Comparison of ENCODE assay signal across 1 cellular context in genomic region chr19:18192673-18193387, GRCh38.
TF ChIP-seq lines count a peak whose summit lies in the region.

MPV17L2 (plus strand) TSS chr19:18193218; CDS start chr19:18193282, 64 bp downstream.

TF ChIP-seq in K562, 482 proteins besides CTCF, POLR2A, EP300 and RAD21 (continued from another document and continues in another):
- TF ChIP-seq ATF4 (CRISPR knock-in tag; IDR thresholded peaks at IDR 0.05): no peak; the same call in 1 of the 2 replicates
- no peak for TF ChIP-seq SMARCB1 (IDR thresholded peaks at IDR 0.05; ENCODE audit: insufficient read length, low read depth)
- no peak for TF ChIP-seq XRCC4 (IDR thresholded peaks at IDR 0.05; ENCODE audit: extremely low read depth, insufficient read depth, insufficient read length)
- TF ChIP-seq BCL6 (CRISPR knock-in tag; IDR thresholded peaks at IDR 0.05): no peak
- TF ChIP-seq MYC (IDR thresholded peaks at IDR 0.05; ENCODE audit: low read depth, low read length): peak; percentile 60
- no peak for TF ChIP-seq MYC (CRISPR knock-in tag; IDR thresholded peaks at IDR 0.05; ENCODE audit: borderline replicate concordance, low read depth)
- no peak for TF ChIP-seq FOXK1 (CRISPR knock-in tag; IDR thresholded peaks at IDR 0.05; ENCODE audit: borderline replicate concordance)
- TF ChIP-seq HINFP (tag; conservative IDR thresholded peaks at IDR 0.05; ENCODE audit: low read depth): no peak
- no peak for TF ChIP-seq KHSRP (IDR thresholded peaks at IDR 0.05)
- no peak for TF ChIP-seq CBX3 (IDR thresholded peaks at IDR 0.05; ENCODE audit: borderline replicate concordance in 1 of 2, low read length in 2 of 2)
- TF ChIP-seq HOXB6 (CRISPR knock-in tag; IDR thresholded peaks at IDR 0.05; ENCODE audit: borderline replicate concordance): no peak
- TF ChIP-seq CBX8 (IDR thresholded peaks at IDR 0.05; ENCODE audit: borderline replicate concordance, extremely low read depth, low read depth, low read length, poor library complexity, severe bottlenecking): no peak
- no peak for TF ChIP-seq CBX2 (IDR thresholded peaks at IDR 0.05; ENCODE audit: insufficient read depth, low read length, poor library complexity, severe bottlenecking)
- TF ChIP-seq POLR2AphosphoS2 (IDR thresholded peaks at IDR 0.05; ENCODE audit: low read length): no peak
- TF ChIP-seq CLOCK (CRISPR knock-in tag; IDR thresholded peaks at IDR 0.05; ENCODE audit: borderline replicate concordance): no peak
- no peak for TF ChIP-seq GABPA (tag; conservative IDR thresholded peaks at IDR 0.05; ENCODE audit: low read depth)
- TF ChIP-seq NR0B1 (IDR thresholded peaks at IDR 0.05; ENCODE audit: partially characterized antibody): no peak
- TF ChIP-seq DNMT1 (IDR thresholded peaks at IDR 0.05): no peak
- TF ChIP-seq TEAD2 (tag; IDR thresholded peaks at IDR 0.05): no peak
- TF ChIP-seq KDM2B (CRISPR knock-in tag; IDR thresholded peaks at IDR 0.05): 0 out of 2 replicates have a peak, but pooled peaks have one; percentile 23
- TF ChIP-seq GATAD2A (IDR thresholded peaks at IDR 0.05): no peak
- no peak for TF ChIP-seq RBM39 (optimal IDR thresholded peaks at IDR 0.05; ENCODE audit: low read depth, low read length)
- peak; percentile 94 for TF ChIP-seq CREM (IDR thresholded peaks at IDR 0.05; ENCODE audit: low read depth)
- TF ChIP-seq GTF3C2 (IDR thresholded peaks at IDR 0.05; ENCODE audit: borderline replicate concordance, extremely low read depth, insufficient read length): no peak
- no peak for TF ChIP-seq ZNF511 (CRISPR knock-in tag; IDR thresholded peaks at IDR 0.05)
- peak; percentile 52; the same call in 1 of the 2 replicates for TF ChIP-seq OTX1 (CRISPR knock-in tag; IDR thresholded peaks at IDR 0.05)
- TF ChIP-seq NFRKB (IDR thresholded peaks at IDR 0.05; ENCODE audit: low read depth): no peak
- TF ChIP-seq ZNF197 (CRISPR knock-in tag; IDR thresholded peaks at IDR 0.05; ENCODE audit: low read depth): no peak
- TF ChIP-seq PBX2 (CRISPR knock-in tag; IDR thresholded peaks at IDR 0.05; ENCODE audit: low read depth): no peak
- no peak for TF ChIP-seq PBX2 (tag; conservative IDR thresholded peaks at IDR 0.05; ENCODE audit: low read depth)
- TF ChIP-seq MYNN (IDR thresholded peaks at IDR 0.05): no peak
- TF ChIP-seq MYNN (CRISPR knock-in tag; IDR thresholded peaks at IDR 0.05): no peak
- peak; percentile 89 for TF ChIP-seq SP2 (IDR thresholded peaks at IDR 0.05; ENCODE audit: extremely low read depth, low read depth, low read length, poor library complexity, severe bottlenecking)
- no peak for TF ChIP-seq ZBTB43 (CRISPR knock-in tag; IDR thresholded peaks at IDR 0.05)
- no peak for TF ChIP-seq ZNF274 (IDR thresholded peaks at IDR 0.05; ENCODE audit: borderline replicate concordance, low read depth, low read length)
- TF ChIP-seq PPARD (CRISPR knock-in tag; IDR thresholded peaks at IDR 0.05): no peak
- peak; percentile 98 for TF ChIP-seq FOS (IDR thresholded peaks at IDR 0.05; ENCODE audit: extremely low read depth, insufficient read length)
- no peak for TF ChIP-seq SMAD2 (IDR thresholded peaks at IDR 0.05; ENCODE audit: low read depth, low read length)
- TF ChIP-seq U2AF2 (optimal IDR thresholded peaks at IDR 0.05; ENCODE audit: low read depth, low read length): no peak
- TF ChIP-seq ZBTB12 (CRISPR knock-in tag; IDR thresholded peaks at IDR 0.05): peak; percentile 77
- TF ChIP-seq RNF2 (IDR thresholded peaks at IDR 0.05): no peak
- peak; percentile 18; the same call in 1 of the 2 replicates for TF ChIP-seq JUN (IDR thresholded peaks at IDR 0.05; ENCODE audit: borderline replicate concordance, low read depth, low read length)
- no peak for TF ChIP-seq JUN (CRISPR knock-in tag; IDR thresholded peaks at IDR 0.05; ENCODE audit: borderline replicate concordance)
- no peak for TF ChIP-seq TCFL5 (CRISPR knock-in tag; conservative IDR thresholded peaks at IDR 0.05)
- TF ChIP-seq E2F3 (CRISPR knock-in tag; IDR thresholded peaks at IDR 0.05): no peak
- TF ChIP-seq BCOR (IDR thresholded peaks at IDR 0.05): no peak
- TF ChIP-seq GTF2B (IDR thresholded peaks at IDR 0.05; ENCODE audit: extremely low read depth, insufficient read length): no peak
- no peak for TF ChIP-seq STAT5B (CRISPR knock-in tag; IDR thresholded peaks at IDR 0.05)
- TF ChIP-seq GMEB1 (CRISPR knock-in tag; IDR thresholded peaks at IDR 0.05): 0 out of 2 replicates have a peak, but pooled peaks have one; percentile 22
- no peak for TF ChIP-seq SIRT6 (IDR thresholded peaks at IDR 0.05; ENCODE audit: low read depth, low read length)
- TF ChIP-seq CBFA2T2 (conservative IDR thresholded peaks at IDR 0.05): no peak
- TF ChIP-seq ZNF224 (CRISPR knock-in tag; IDR thresholded peaks at IDR 0.05): no peak
- no peak for TF ChIP-seq ZNF785 (CRISPR knock-in tag; IDR thresholded peaks at IDR 0.05)
